Comparison of ENCODE assay signal across 26 cellular contexts in genomic region chr16:4539716-4540284, GRCh38. TPM values are rescaled to one million over a fixed set of nuclear protein-coding genes. Genes with fewer than 3 reads are reported as not detected.
DNase-seq lines count a peak whose midpoint lies in the region; ATAC-seq and TF ChIP-seq lines count a peak whose summit lies in the region.
"Had no signal": no experiment of that assay in that cellular context is flagged by ENCODE, and none has a peak within 500 bp of the region (broad histone marks: within the 10 kb centered on the region; RNA-seq: fewer than 3 reads in every experiment).

No MANE protein-coding gene starts in this region.

- H3K4me1 Mint-ChIP-seq in T-helper 1 cell treated with Interleukin-12 subunit alpha and Interleukin-12 subunit beta and Interleukin-4 antibody, amounts not matched to agents 30 μg/mL and 1 μg/mL, for 36 hours (ENCODE audit: low read depth): peaks cover 22% of the 10 kb centered on the region
- peaks cover 34% of the 10 kb centered on the region for H3K4me1 Mint-ChIP-seq in activated T-helper 1 cell treated with anti-CD3 and anti-CD28 coated beads, Interleukin-12 subunit alpha, Interleukin-12 subunit beta, Interleukin-2, Interleukin-4 antibody, amounts not matched to agents 30 ng/mL and 10 ng/mL and 1 ng/mL, durations not matched to agents 14 hours and 24 hours and 36 hours (ENCODE audit: low read depth)
- H3K4me1 Mint-ChIP-seq in immature natural killer cell: peaks cover 35 to 40% of the 10 kb centered on the region in 2 donors
- H3K4me1 Mint-ChIP-seq in progenitor cell of endocrine pancreas (ENCODE audit: low read depth): peaks cover 6% of the 10 kb centered on the region

- no peak for DNase-seq in T-helper 1 cell
- DNase-seq in activated T-helper 1 cell treated with anti-CD3 and anti-CD28 coated beads, Interleukin-12 subunit alpha, Interleukin-12 subunit beta, Interleukin-2, Interleukin-4 antibody, amounts not matched to agents 30 ng/mL and 10 ng/mL and 1 ng/mL, durations not matched to agents 14 hours and 24 hours and 36 hours (ENCODE audit: low spot score): no peak
- DNase-seq in immature natural killer cell: no peak
- DNase-seq in progenitor cell of endocrine pancreas (ENCODE audit: low spot score, unreplicated experiment): no peak
- no peak for DNase-seq in stimulated activated CD4-positive, alpha-beta T cell treated with anti-CD3 and anti-CD28 coated beads, Interleukin-15, amount 100 ng/mL, for 24 hours
- no peak for DNase-seq in NCI-H2227 (lab: John Stamatoyannopoulos, UW; ENCODE audit: unreplicated experiment)
- DNase-seq: activated CD4-positive, CD25-positive, alpha-beta regulatory T cell treated with anti-CD3 and anti-CD28 coated beads, Interleukin-2, amount 50 U/mL, for 72 hours; activated CD8-positive, alpha-beta T cell treated with anti-CD3 and anti-CD28 coated beads for 36 hours; activated effector memory CD4-positive, alpha-beta T cell treated with anti-CD3 and anti-CD28 coated beads, Interleukin-2, amount 50 U/mL, for 16 hours; H7; KBM-7; kidney; MG63; NCI-H1417 treated with DMSO at 0.1 percent for 48 hours; NCI-H446; NCI-H82; SJCRH30; stimulated activated naive CD4-positive, alpha-beta T cell treated with Interleukin-2 at 50 U/mL for 16 hours; testis had no signal

- no peak for ATAC-seq in HG03460 (IDR thresholded peaks at IDR 0.05; ENCODE audit: unreplicated experiment)
- ATAC-seq: activated CD8-positive, alpha-beta T cell treated with anti-CD3 and anti-CD28 coated beads for 36 hours had no signal

- H3K27ac Mint-ChIP-seq in T-helper 1 cell treated with Interleukin-12 subunit alpha and Interleukin-12 subunit beta and Interleukin-4 antibody, amounts not matched to agents 30 μg/mL and 1 μg/mL, for 36 hours: peak overlapping the region; percentile 41
- H3K27ac Mint-ChIP-seq in activated T-helper 1 cell treated with anti-CD3 and anti-CD28 coated beads, Interleukin-12 subunit alpha, Interleukin-12 subunit beta, Interleukin-2, Interleukin-4 antibody, amounts not matched to agents 30 ng/mL and 10 ng/mL and 1 ng/mL, durations not matched to agents 14 hours and 24 hours and 36 hours: peak overlapping the region; percentile 40
- H3K27ac Mint-ChIP-seq in immature natural killer cell (peak overlapping the region in 4 of 6 donors; percentile 36 to 90 (median 78)), progenitor cell of endocrine pancreas (peak overlapping the region; percentile 51)
- H3K27ac Mint-ChIP-seq: mesothelial cell of epicardium had no signal

- no peak overlapping the region for H3K4me3 Mint-ChIP-seq in T-helper 1 cell treated with Interleukin-12 subunit alpha and Interleukin-12 subunit beta and Interleukin-4 antibody, amounts not matched to agents 30 μg/mL and 1 μg/mL, for 36 hours
- no peak overlapping the region for H3K4me3 Mint-ChIP-seq in activated T-helper 1 cell treated with anti-CD3 and anti-CD28 coated beads, Interleukin-12 subunit alpha, Interleukin-12 subunit beta, Interleukin-2, Interleukin-4 antibody, amounts not matched to agents 30 ng/mL and 10 ng/mL and 1 ng/mL, durations not matched to agents 14 hours and 24 hours and 36 hours
- H3K4me3 Mint-ChIP-seq in immature natural killer cell (peak overlapping the region in 4 of 5 donors; percentile 6 to 54 (median 38)), progenitor cell of endocrine pancreas (ENCODE audit: low read depth) (peak overlapping the region; percentile 27)
- H3K4me3 Mint-ChIP-seq: CD14-positive monocyte had no signal

- peaks cover 19% of the 10 kb centered on the region for H3K27me3 Mint-ChIP-seq in T-helper 1 cell treated with Interleukin-12 subunit alpha and Interleukin-12 subunit beta and Interleukin-4 antibody, amounts not matched to agents 30 μg/mL and 1 μg/mL, for 36 hours (ENCODE audit: low read depth)
- H3K27me3 Mint-ChIP-seq in activated T-helper 1 cell treated with anti-CD3 and anti-CD28 coated beads, Interleukin-12 subunit alpha, Interleukin-12 subunit beta, Interleukin-2, Interleukin-4 antibody, amounts not matched to agents 30 ng/mL and 10 ng/mL and 1 ng/mL, durations not matched to agents 14 hours and 24 hours and 36 hours (ENCODE audit: insufficient read depth): peaks cover 7% of the 10 kb centered on the region
- peaks cover 6 to 10% (median 7%) of the 10 kb centered on the region in 3 donors for H3K27me3 Mint-ChIP-seq in immature natural killer cell (ENCODE audit: low read depth in 3 of 3)
- peaks cover 9% of the 10 kb centered on the region for H3K27me3 Mint-ChIP-seq in progenitor cell of endocrine pancreas
- H3K27me3 Mint-ChIP-seq: activated CD8-positive, alpha-beta T cell treated with anti-CD3 and anti-CD28 coated beads for 36 hours had no signal

- no peak for TF ChIP-seq CTCF in progenitor cell of endocrine pancreas (IDR thresholded peaks at IDR 0.05; ENCODE audit: unreplicated experiment)

- intact Hi-C loops in activated T-helper 1 cell treated with anti-CD3 and anti-CD28 coated beads, Interleukin-12 subunit alpha, Interleukin-12 subunit beta, Interleukin-2, Interleukin-4 antibody, amounts not matched to agents 30 ng/mL and 10 ng/mL and 1 ng/mL, durations not matched to agents 14 hours and 24 hours and 36 hours (cut with micrococcal nuclease): loop anchor here (2.0 to 10.0 kb wide), 3 partner anchors 85 to 265 kb away; partner anchors contain the start of genes DNAJA3, MGRN1 and TFAP4

- peaks cover 8% of the 10 kb centered on the region for H3K9me3 Mint-ChIP-seq in T-helper 1 cell treated with Interleukin-12 subunit alpha and Interleukin-12 subunit beta and Interleukin-4 antibody, amounts not matched to agents 30 μg/mL and 1 μg/mL, for 36 hours
- peaks cover 12% of the 10 kb centered on the region for H3K9me3 Mint-ChIP-seq in activated T-helper 1 cell treated with anti-CD3 and anti-CD28 coated beads, Interleukin-12 subunit alpha, Interleukin-12 subunit beta, Interleukin-2, Interleukin-4 antibody, amounts not matched to agents 30 ng/mL and 10 ng/mL and 1 ng/mL, durations not matched to agents 14 hours and 24 hours and 36 hours
- H3K9me3 Mint-ChIP-seq in immature natural killer cell (no peaks in the 10 kb centered on the region), progenitor cell of endocrine pancreas (ENCODE audit: low read depth) (peaks cover 6% of the 10 kb centered on the region)

- peaks cover 10% of the 10 kb centered on the region for H3K36me3 Mint-ChIP-seq in T-helper 1 cell treated with Interleukin-12 subunit alpha and Interleukin-12 subunit beta and Interleukin-4 antibody, amounts not matched to agents 30 μg/mL and 1 μg/mL, for 36 hours (ENCODE audit: low read depth)
- H3K36me3 Mint-ChIP-seq in activated T-helper 1 cell treated with anti-CD3 and anti-CD28 coated beads, Interleukin-12 subunit alpha, Interleukin-12 subunit beta, Interleukin-2, Interleukin-4 antibody, amounts not matched to agents 30 ng/mL and 10 ng/mL and 1 ng/mL, durations not matched to agents 14 hours and 24 hours and 36 hours (ENCODE audit: low read depth): peaks cover 16% of the 10 kb centered on the region
- no peaks in the 10 kb centered on the region for H3K36me3 Mint-ChIP-seq in immature natural killer cell
- peaks cover 5% of the 10 kb centered on the region for H3K36me3 Mint-ChIP-seq in progenitor cell of endocrine pancreas (ENCODE audit: insufficient read depth)

RNA-seq across cellular contexts. Expression of gene CDIP1, which starts 1.2 kb away (rescaled TPM):
- total RNA-seq in activated T-helper 1 cell treated with anti-CD3 and anti-CD28 coated beads, Interleukin-12 subunit alpha, Interleukin-12 subunit beta, Interleukin-2, Interleukin-4 antibody, amounts not matched to agents 30 ng/mL and 10 ng/mL and 1 ng/mL, durations not matched to agents 14 hours and 24 hours and 36 hours: 61.6 and 62.7 TPM in 2 replicates
- 10 to 100 TPM; 26.9 to 51.9 (median 47.8) TPM for polyA plus RNA-seq in immature natural killer cell
- 30.2 and 31.8 TPM in 2 replicates for total RNA-seq in progenitor cell of endocrine pancreas

RNA-seq across cellular contexts. Expression of gene C16orf96, which starts 16.3 kb away (rescaled TPM):
- 0.17 TPM in 1 of 2 replicates, not detected in the other for total RNA-seq in activated T-helper 1 cell treated with anti-CD3 and anti-CD28 coated beads, Interleukin-12 subunit alpha, Interleukin-12 subunit beta, Interleukin-2, Interleukin-4 antibody, amounts not matched to agents 30 ng/mL and 10 ng/mL and 1 ng/mL, durations not matched to agents 14 hours and 24 hours and 36 hours
- polyA plus RNA-seq in immature natural killer cell: not detected
- 1.2 and 1.7 TPM in 2 replicates for total RNA-seq in progenitor cell of endocrine pancreas
- total RNA-seq: HT1080, RPMI7951, SJCRH30, vagina had no signal
- polyA plus RNA-seq: CD14-positive monocyte had no signal

Comparison
In these comparisons a context has a peak if more than half of its experiments do, and no peak if none do; other contexts are left out.
1. H3K4me3 Mint-ChIP-seq: peak in immature natural killer cell (4 of 5) and progenitor cell of endocrine pancreas (single experiment); none in T-helper 1 cell treated with Interleukin-12 subunit alpha and Interleukin-12 subunit beta and Interleukin-4 antibody, amounts not matched to agents 30 μg/mL and 1 μg/mL, for 36 hours (single experiment) and activated T-helper 1 cell treated with anti-CD3 and anti-CD28 coated beads, Interleukin-12 subunit alpha, Interleukin-12 subunit beta, Interleukin-2, Interleukin-4 antibody, amounts not matched to agents 30 ng/mL and 10 ng/mL and 1 ng/mL, durations not matched to agents 14 hours and 24 hours and 36 hours (single experiment).
2. Peak in every context shown above with its lines, with median percentiles within 50 percentile points of each other: H3K27ac Mint-ChIP-seq.